Comparison of ENCODE assay signal across 8 cellular contexts in the genomic region with DNA sequence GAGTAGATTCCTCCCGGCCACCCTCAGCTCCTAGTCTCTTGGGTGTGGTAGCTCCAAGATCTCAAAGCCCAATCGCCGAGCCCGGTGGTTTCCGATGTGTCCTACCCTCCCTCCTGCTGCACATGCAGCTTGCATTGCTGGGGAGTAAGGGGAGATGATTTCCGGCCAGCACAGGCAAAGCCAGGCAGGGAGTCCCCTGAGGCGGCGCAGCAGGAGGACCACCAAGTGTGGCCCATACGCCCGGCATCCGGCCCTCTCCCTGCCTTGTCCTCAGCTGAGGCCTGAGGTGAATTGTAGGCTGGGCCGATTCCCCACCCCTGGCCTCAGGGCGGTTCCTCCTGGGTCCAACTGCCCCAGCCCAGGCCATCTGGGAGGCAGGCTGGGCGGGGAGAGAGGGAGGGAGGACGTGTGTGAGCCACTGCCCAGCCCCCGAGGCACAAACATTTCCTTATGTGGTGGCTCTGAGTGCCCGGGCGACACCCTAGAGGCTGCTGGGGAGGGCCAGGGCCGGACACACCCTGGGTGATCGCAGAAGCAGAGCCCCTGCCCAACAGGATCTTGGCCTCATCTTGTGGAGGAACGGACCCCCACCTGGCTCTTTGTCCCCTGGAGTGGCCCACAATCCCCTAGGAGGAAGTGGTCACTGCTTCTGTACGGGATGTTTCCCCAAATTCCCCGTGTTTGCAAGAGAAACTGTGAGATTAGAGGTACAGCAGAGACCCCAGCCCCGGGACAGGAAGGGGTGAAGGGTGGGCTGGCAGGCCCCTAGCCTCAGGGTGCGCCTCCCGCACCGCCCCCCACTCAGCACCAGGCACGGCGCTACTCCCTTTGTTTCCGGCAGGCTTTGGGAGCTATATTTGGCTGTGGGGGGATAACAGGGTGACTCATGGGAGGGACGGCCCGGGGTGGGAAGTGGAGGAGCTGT. TPM values are rescaled to one million over a fixed set of nuclear protein-coding genes. Genes with fewer than 3 reads are reported as not detected.
DNase-seq lines count a peak whose midpoint lies in the region; ATAC-seq, FAIRE-seq and TF ChIP-seq lines count a peak whose summit lies in the region.

No MANE protein-coding gene starts in this region.

- H3K27ac Mint-ChIP-seq in CD8-positive, alpha-beta memory T cell = no peak overlapping the region
- peak overlapping the region; percentile 94 for H3K27ac Mint-ChIP-seq in type B pancreatic cell

- POLR2A ChIA-PET in CD8-positive, alpha-beta memory T cell (lab: Charles Lee) = interaction anchor here (0.9 kb wide), 1 partner anchor 17 kb away, joined by 4 read pairs; no protein-coding TSS in a partner anchor
- POLR2A ChIA-PET in endothelial cell of umbilical vein (lab: Charles Lee) = interaction anchor here (1.7 to 1.9 kb wide), 2 partner anchors 42 to 43 kb away, joined by 4 to 9 read pairs; partner anchors contain the start of gene PTMA

- peak overlapping the region; percentile 61 for H3K27ac ChIP-seq in CD8-positive, alpha-beta memory T cell (ENCODE audit: low read depth, low read length)
- peak overlapping the region; percentile 79 for H3K27ac ChIP-seq in endothelial cell of umbilical vein (ENCODE audit: insufficient read depth, low read depth, low read length)

- H3K79me2 ChIP-seq in endothelial cell of umbilical vein (ENCODE audit: control insufficient read depth, insufficient read depth, low read length) = no peaks in the 10 kb centered on the region

- H3K4me1 ChIP-seq in CD8-positive, alpha-beta memory T cell (ENCODE audit: insufficient read depth, low read length) = peaks cover 8% of the 10 kb centered on the region
- H3K4me1 ChIP-seq in endothelial cell of umbilical vein (ENCODE audit: control insufficient read depth, extremely low read depth, insufficient read depth, low read length) = peaks cover 24% of the 10 kb centered on the region

- ATAC-seq in HG03378 (IDR thresholded peaks at IDR 0.05; ENCODE audit: unreplicated experiment) = peak; percentile 40

- no peak overlapping the region for H3K4me3 ChIP-seq in CD8-positive, alpha-beta memory T cell (ENCODE audit: low read length)
- H3K4me3 ChIP-seq in endothelial cell of umbilical vein (replicated peaks in 1 of 3; ENCODE audit: insufficient read depth in 1 of 3, low read depth in 1 of 3, low read length in 3 of 3) = peak overlapping the region in 1 of 3 experiments; percentile 16

- TF ChIP-seq CTCF in endothelial cell of umbilical vein (IDR thresholded peaks at IDR 0.05; ENCODE audit: extremely low read depth in 1 of 2, insufficient read depth in 1 of 2, low read depth in 1 of 2, low read length in 2 of 2) (no peak), type B pancreatic cell (conservative IDR thresholded peaks at IDR 0.05) (no peak)

- H3K9me1 ChIP-seq in endothelial cell of umbilical vein (replicated peaks; ENCODE audit: control insufficient read depth, extremely low read depth, insufficient read depth, low read length) = no peaks in the 10 kb centered on the region

- peaks cover 7 to 11% (median 10%) of the 10 kb centered on the region in 3 donors for H3K4me1 Mint-ChIP-seq in CD8-positive, alpha-beta memory T cell
- H3K4me1 Mint-ChIP-seq in type B pancreatic cell (ENCODE audit: unreplicated experiment) = peaks cover 5% of the 10 kb centered on the region

- TSS peak; percentile 95 for BruUV-seq in endothelial cell of umbilical vein (replicated peaks; lab: Mats Ljungman, UMichigan)

- H2AFZ ChIP-seq in endothelial cell of umbilical vein (ENCODE audit: low read depth, low read length) = peak overlapping the region; percentile 33

- no peaks in the 10 kb centered on the region for H3K9me3 ChIP-seq in CD8-positive, alpha-beta memory T cell (ENCODE audit: low read length)
- no peaks in the 10 kb centered on the region for H3K9me3 ChIP-seq in endothelial cell of umbilical vein (replicated peaks; ENCODE audit: control insufficient read depth, insufficient read depth, low read length)

- peak overlapping the region; percentile 18 for H3K4me2 ChIP-seq in endothelial cell of umbilical vein (ENCODE audit: insufficient read depth, low read length)

- CTCF ChIA-PET in CD8-positive, alpha-beta memory T cell (lab: Charles Lee) = interaction anchor here (0.6 to 10.1 kb wide), 7 partner anchors 9 to 53 kb away, joined by 3 to 84 read pairs (median 4); no protein-coding TSS in a partner anchor
- CTCF ChIA-PET in endothelial cell of umbilical vein (lab: Charles Lee) = interaction anchor here (0.5 to 3.5 kb wide), 7 partner anchors 9 to 54 kb away, joined by 3 to 25 read pairs (median 4); no protein-coding TSS in a partner anchor

- peak; percentile 93 for FAIRE-seq in endothelial cell of umbilical vein (lab: Jason Lieb, UNC)

- no peaks in the 10 kb centered on the region for H3K36me3 ChIP-seq in CD8-positive, alpha-beta memory T cell (ENCODE audit: insufficient read depth, low read length)
- no peaks in the 10 kb centered on the region for H3K36me3 ChIP-seq in endothelial cell of umbilical vein (ENCODE audit: control insufficient read depth in 2 of 2, extremely low read depth in 1 of 2, insufficient read depth in 2 of 2, low read length in 2 of 2)

- dilution Hi-C loops in endothelial cell of umbilical vein (cut with MboI; ENCODE audit: extremely low pct_ligation_motif_present, low sequenced_read_pairs) = no loop called here

- peaks cover 0 to 2% (median 0%) of the 10 kb centered on the region in 3 donors for H3K36me3 Mint-ChIP-seq in CD8-positive, alpha-beta memory T cell
- no peaks in the 10 kb centered on the region for H3K36me3 Mint-ChIP-seq in type B pancreatic cell

- no peak for DNase-seq in CD8-positive, alpha-beta memory T cell
- DNase-seq in RPMI7951 (ENCODE audit: low read depth) = peak; percentile 99
- DNase-seq in endothelial cell of umbilical vein (ENCODE audit: low read depth, low spot score) = peak; percentile 63
- peak; percentile 96 for DNase-seq in mesenteric fat pad (ENCODE audit: low spot score)
- DNase-seq in type B pancreatic cell (ENCODE audit: extremely low spot score, unreplicated experiment) = peak; percentile 80
- DNase-seq in NCI-H1105 treated with DMSO at 0.1 percent for 48 hours (lab: John Stamatoyannopoulos, UW) = no peak

- H3K4me3 Mint-ChIP-seq in CD8-positive, alpha-beta memory T cell = no peak overlapping the region
- H3K4me3 Mint-ChIP-seq in type B pancreatic cell = peak overlapping the region; percentile 83

- intact Hi-C loops in endothelial cell of umbilical vein (cut with micrococcal nuclease) = loop anchor here (1.0 to 5.0 kb wide), 3 partner anchors 24 to 204 kb away; partner anchors contain the start of genes NCL and PTMA

- H4K20me1 ChIP-seq in endothelial cell of umbilical vein (replicated peaks; ENCODE audit: control insufficient read depth, extremely low read depth, insufficient read depth, low read length) = no peaks in the 10 kb centered on the region

- H3K27me3 Mint-ChIP-seq in CD8-positive, alpha-beta memory T cell = no peaks in the 10 kb centered on the region
- no peaks in the 10 kb centered on the region for H3K27me3 Mint-ChIP-seq in type B pancreatic cell

- peaks cover 0 to 4% (median 0%) of the 10 kb centered on the region in 5 donors for H3K9me3 Mint-ChIP-seq in CD8-positive, alpha-beta memory T cell
- no peaks in the 10 kb centered on the region for H3K9me3 Mint-ChIP-seq in type B pancreatic cell

- no peaks in the 10 kb centered on the region for H3K27me3 ChIP-seq in CD8-positive, alpha-beta memory T cell (ENCODE audit: insufficient read depth, low read length, poor library complexity, severe bottlenecking)
- no peaks in the 10 kb centered on the region for H3K27me3 ChIP-seq in endothelial cell of umbilical vein (ENCODE audit: control insufficient read depth in 2 of 2, insufficient read depth in 2 of 2, low read length in 2 of 2)

- peak; percentile 96 for TF ChIP-seq POLR2A in GM19193 (IDR thresholded peaks at IDR 0.05; ENCODE audit: extremely low read depth, insufficient read depth, insufficient read length)
- TF ChIP-seq POLR2A in endothelial cell of umbilical vein (IDR thresholded peaks at IDR 0.05; ENCODE audit: low read depth, low read length) = peak; percentile 70

- H3K9ac ChIP-seq in endothelial cell of umbilical vein (replicated peaks; ENCODE audit: extremely low read depth, insufficient read depth, low read length) = peak overlapping the region; percentile 68

TF ChIP-seq in endothelial cell of umbilical vein, 7 proteins besides CTCF, POLR2A, EP300 and RAD21:
- TF ChIP-seq POLR2AphosphoS5 (IDR thresholded peaks at IDR 0.05; ENCODE audit: insufficient read depth, low read depth, low read length) (peak; percentile 70), JUN (IDR thresholded peaks at IDR 0.05; ENCODE audit: borderline replicate concordance, insufficient read depth, insufficient read length, low read depth) (peak; percentile 37), EZH2 (IDR thresholded peaks at IDR 0.05; ENCODE audit: borderline replicate concordance, low read depth, low read length, severe bottlenecking) (no peak), FOS (IDR thresholded peaks at IDR 0.05; ENCODE audit: borderline replicate concordance, insufficient read depth, low read length) (peak; percentile 71), MYC (IDR thresholded peaks at IDR 0.05; ENCODE audit: low read depth, low read length) (peak; percentile 56)

RNA-seq across cellular contexts. Expression of gene PTMA, which starts 41.9 kb away (rescaled TPM):
- total RNA-seq in CD8-positive, alpha-beta memory T cell = 1,000 to 10,000 TPM; 2,403 to 2,474 TPM
- polyA plus RNA-seq in CD8-positive, alpha-beta memory T cell = 1,830 TPM
- total RNA-seq in RPMI7951 (2014; rRNA removed; shearing (Covaris generic)) = 1,433 and 1,788 TPM in 2 replicates
- 1,418 and 1,488 TPM in 2 replicates for total RNA-seq in endothelial cell of umbilical vein
- 273 and 404 TPM in 2 replicates for polyA plus RNA-seq in endothelial cell of umbilical vein
- polyA plus RNA-seq in endothelial cell of umbilical vein (2011; cell fraction: cytosol; rRNA removed) = 749 and 766 TPM in 2 replicates
- polyA plus RNA-seq in endothelial cell of umbilical vein (2011; cell fraction: nucleus; rRNA removed) = 329 and 598 TPM in 2 replicates
- polyA plus RNA-seq in endothelial cell of umbilical vein (2012) = 1,179 and 1,542 TPM in 2 replicates
- 229 and 282 TPM in 2 replicates for polyA minus RNA-seq in endothelial cell of umbilical vein
- 411 TPM for polyA minus RNA-seq in endothelial cell of umbilical vein (2011; cell fraction: cytosol; rRNA and poly(A)+ RNA removed)
- 112 and 238 TPM in 2 replicates for polyA minus RNA-seq in endothelial cell of umbilical vein (2011; cell fraction: nucleus; rRNA and poly(A)+ RNA removed)
- 790 TPM for total RNA-seq in mesenteric fat pad
- 969 and 1,228 TPM in 2 replicates for total RNA-seq in type B pancreatic cell (ENCODE audit: low replicate concordance)

Comparison
In these comparisons a context has a peak if more than half of its experiments do, and no peak if none do; other contexts are left out.
1. DNase-seq: peak in RPMI7951 (single experiment), endothelial cell of umbilical vein (single experiment), mesenteric fat pad (single experiment) and type B pancreatic cell (single experiment); none in CD8-positive, alpha-beta memory T cell (0 of 5) and NCI-H1105 treated with DMSO at 0.1 percent for 48 hours (single experiment).